Comparison of ENCODE assay signal across 8 cellular contexts in genomic region chr1:82962658-82963057, GRCh38.
"Had no signal": no experiment of that assay in that cellular context is flagged by ENCODE, and none has a peak within 500 bp of the region (broad histone marks: within the 10 kb centered on the region; RNA-seq: fewer than 3 reads in every experiment).

No MANE protein-coding gene starts in this region.

- H3K9me3 Mint-ChIP-seq: H9 had no signal

- H3K4me3 Mint-ChIP-seq: H9 had no signal

- H3K4me3 ChIP-seq: K562 had no signal

- H3K27ac Mint-ChIP-seq: H9 had no signal

- DNase-seq: H9, HCEC 1CT, IMR-90, KG1 had no signal

- FAIRE-seq: H1, H54, HTR-8/SVneo, K562 had no signal

- H3K4me1 Mint-ChIP-seq: H9 had no signal

- ATAC-seq: K562 had no signal
